In the genomic region with DNA sequence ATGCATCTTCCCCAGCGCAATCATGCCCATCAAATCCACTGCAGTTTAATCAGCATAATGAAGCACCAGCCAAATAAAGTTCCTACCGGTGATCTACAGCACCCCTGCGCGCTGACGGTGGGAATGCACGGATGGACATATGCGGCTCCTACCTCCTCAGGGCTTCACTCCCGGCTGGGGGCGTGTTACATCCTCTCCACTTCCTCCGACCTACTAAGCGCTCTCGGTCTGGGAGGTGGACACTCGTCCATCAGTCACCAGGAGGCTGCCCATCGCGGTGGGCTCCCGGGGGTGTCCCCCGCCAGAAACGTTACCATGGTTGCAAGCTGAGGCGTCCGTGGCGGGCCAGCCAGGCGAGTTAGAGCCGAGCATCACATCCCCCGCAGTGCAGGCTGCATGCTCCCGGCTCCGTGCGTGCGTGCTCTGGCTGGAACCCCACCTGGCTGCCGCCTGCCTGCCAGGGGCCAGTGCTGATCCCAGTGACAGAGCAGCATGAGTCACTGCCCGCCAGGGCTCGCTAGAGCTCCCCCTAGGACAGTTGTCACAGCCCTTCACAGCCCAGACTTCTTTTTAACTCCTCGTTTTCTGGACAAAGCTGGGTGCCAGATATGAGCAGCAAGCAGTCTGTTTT, we compare ENCODE assay signal across 1 cellular context.
TF ChIP-seq lines count a peak whose summit lies in the region.

No MANE protein-coding gene starts in this region.

TF ChIP-seq in HEK293, 187 proteins besides CTCF, POLR2A, EP300 and RAD21 (continued from another document and continues in another):
- TF ChIP-seq, protein P1, sequence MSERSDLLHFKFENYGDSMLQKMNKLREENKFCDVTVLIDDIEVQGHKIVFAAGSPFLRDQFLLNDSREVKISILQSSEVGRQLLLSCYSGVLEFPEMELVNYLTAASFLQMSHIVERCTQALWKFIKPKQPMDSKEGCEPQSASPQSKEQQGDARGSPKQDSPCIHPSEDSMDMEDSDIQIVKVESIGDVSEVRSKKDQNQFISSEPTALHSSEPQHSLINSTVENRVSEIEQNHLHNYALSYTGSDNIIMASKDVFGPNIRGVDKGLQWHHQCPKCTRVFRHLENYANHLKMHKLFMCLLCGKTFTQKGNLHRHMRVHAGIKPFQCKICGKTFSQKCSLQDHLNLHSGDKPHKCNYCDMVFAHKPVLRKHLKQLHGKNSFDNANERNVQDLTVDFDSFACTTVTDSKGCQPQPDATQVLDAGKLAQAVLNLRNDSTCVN (tag by site-specific recombination; optimal IDR thresholded peaks at IDR 0.05), result no peak
- TF ChIP-seq ZXDB (tag by site-specific recombination; IDR thresholded peaks at IDR 0.05) (no peak), ZFP41 (tag by site-specific recombination; IDR thresholded peaks at IDR 0.05; ENCODE audit: borderline replicate concordance) (no peak), ZNF37A (tag by site-specific recombination; IDR thresholded peaks at IDR 0.05) (no peak), ZNF561 (tag by site-specific recombination; IDR thresholded peaks at IDR 0.05; ENCODE audit: borderline replicate concordance) (peak; percentile 59; the same call in 1 of the 2 replicates), ZNF112 (tag by site-specific recombination; IDR thresholded peaks at IDR 0.05) (no peak), ZNF654 (tag by site-specific recombination; IDR thresholded peaks at IDR 0.05; ENCODE audit: low read depth) (peak; percentile 31), ZNF274 (IDR thresholded peaks at IDR 0.05; ENCODE audit: low read length) (no peak), ZNF274 (tag by site-specific recombination; IDR thresholded peaks at IDR 0.05; ENCODE audit: borderline replicate concordance) (no peak), ZNF48 (tag by site-specific recombination; IDR thresholded peaks at IDR 0.05) (no peak), ZNF416 (tag by site-specific recombination; IDR thresholded peaks at IDR 0.05) (no peak), ZNF175 (tag by site-specific recombination; IDR thresholded peaks at IDR 0.05) (no peak), TCF7L2 (IDR thresholded peaks at IDR 0.05; ENCODE audit: borderline replicate concordance, low read depth, low read length) (no peak), YY1 (tag by site-specific recombination; IDR thresholded peaks at IDR 0.05) (no peak), HOXA7 (CRISPR knock-in tag; IDR thresholded peaks at IDR 0.05; ENCODE audit: borderline replicate concordance) (no peak), ZNF76 (tag by site-specific recombination; IDR thresholded peaks at IDR 0.05; ENCODE audit: borderline replicate concordance, low read depth) (no peak), ZNF792 (tag by site-specific recombination; IDR thresholded peaks at IDR 0.05) (no peak), ZNF776 (tag by site-specific recombination; IDR thresholded peaks at IDR 0.05; ENCODE audit: borderline replicate concordance) (no peak), MYNN (tag by site-specific recombination; IDR thresholded peaks at IDR 0.05; ENCODE audit: borderline replicate concordance) (no peak), ZNF626 (tag by site-specific recombination; IDR thresholded peaks at IDR 0.05) (no peak), SP2 (tag by site-specific recombination; IDR thresholded peaks at IDR 0.05) (no peak), ZNF660 (tag by site-specific recombination; IDR thresholded peaks at IDR 0.05) (peak; percentile 94), ZNF184 (tag by site-specific recombination; IDR thresholded peaks at IDR 0.05) (no peak), GLIS1 (tag by site-specific recombination; IDR thresholded peaks at IDR 0.05) (peak; percentile 91)
- TF ChIP-seq, protein P2, sequence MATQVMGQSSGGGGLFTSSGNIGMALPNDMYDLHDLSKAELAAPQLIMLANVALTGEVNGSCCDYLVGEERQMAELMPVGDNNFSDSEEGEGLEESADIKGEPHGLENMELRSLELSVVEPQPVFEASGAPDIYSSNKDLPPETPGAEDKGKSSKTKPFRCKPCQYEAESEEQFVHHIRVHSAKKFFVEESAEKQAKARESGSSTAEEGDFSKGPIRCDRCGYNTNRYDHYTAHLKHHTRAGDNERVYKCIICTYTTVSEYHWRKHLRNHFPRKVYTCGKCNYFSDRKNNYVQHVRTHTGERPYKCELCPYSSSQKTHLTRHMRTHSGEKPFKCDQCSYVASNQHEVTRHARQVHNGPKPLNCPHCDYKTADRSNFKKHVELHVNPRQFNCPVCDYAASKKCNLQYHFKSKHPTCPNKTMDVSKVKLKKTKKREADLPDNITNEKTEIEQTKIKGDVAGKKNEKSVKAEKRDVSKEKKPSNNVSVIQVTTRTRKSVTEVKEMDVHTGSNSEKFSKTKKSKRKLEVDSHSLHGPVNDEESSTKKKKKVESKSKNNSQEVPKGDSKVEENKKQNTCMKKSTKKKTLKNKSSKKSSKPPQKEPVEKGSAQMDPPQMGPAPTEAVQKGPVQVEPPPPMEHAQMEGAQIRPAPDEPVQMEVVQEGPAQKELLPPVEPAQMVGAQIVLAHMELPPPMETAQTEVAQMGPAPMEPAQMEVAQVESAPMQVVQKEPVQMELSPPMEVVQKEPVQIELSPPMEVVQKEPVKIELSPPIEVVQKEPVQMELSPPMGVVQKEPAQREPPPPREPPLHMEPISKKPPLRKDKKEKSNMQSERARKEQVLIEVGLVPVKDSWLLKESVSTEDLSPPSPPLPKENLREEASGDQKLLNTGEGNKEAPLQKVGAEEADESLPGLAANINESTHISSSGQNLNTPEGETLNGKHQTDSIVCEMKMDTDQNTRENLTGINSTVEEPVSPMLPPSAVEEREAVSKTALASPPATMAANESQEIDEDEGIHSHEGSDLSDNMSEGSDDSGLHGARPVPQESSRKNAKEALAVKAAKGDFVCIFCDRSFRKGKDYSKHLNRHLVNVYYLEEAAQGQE (tag by site-specific recombination; IDR thresholded peaks at IDR 0.05), result no peak
- TF ChIP-seq, protein P3, sequence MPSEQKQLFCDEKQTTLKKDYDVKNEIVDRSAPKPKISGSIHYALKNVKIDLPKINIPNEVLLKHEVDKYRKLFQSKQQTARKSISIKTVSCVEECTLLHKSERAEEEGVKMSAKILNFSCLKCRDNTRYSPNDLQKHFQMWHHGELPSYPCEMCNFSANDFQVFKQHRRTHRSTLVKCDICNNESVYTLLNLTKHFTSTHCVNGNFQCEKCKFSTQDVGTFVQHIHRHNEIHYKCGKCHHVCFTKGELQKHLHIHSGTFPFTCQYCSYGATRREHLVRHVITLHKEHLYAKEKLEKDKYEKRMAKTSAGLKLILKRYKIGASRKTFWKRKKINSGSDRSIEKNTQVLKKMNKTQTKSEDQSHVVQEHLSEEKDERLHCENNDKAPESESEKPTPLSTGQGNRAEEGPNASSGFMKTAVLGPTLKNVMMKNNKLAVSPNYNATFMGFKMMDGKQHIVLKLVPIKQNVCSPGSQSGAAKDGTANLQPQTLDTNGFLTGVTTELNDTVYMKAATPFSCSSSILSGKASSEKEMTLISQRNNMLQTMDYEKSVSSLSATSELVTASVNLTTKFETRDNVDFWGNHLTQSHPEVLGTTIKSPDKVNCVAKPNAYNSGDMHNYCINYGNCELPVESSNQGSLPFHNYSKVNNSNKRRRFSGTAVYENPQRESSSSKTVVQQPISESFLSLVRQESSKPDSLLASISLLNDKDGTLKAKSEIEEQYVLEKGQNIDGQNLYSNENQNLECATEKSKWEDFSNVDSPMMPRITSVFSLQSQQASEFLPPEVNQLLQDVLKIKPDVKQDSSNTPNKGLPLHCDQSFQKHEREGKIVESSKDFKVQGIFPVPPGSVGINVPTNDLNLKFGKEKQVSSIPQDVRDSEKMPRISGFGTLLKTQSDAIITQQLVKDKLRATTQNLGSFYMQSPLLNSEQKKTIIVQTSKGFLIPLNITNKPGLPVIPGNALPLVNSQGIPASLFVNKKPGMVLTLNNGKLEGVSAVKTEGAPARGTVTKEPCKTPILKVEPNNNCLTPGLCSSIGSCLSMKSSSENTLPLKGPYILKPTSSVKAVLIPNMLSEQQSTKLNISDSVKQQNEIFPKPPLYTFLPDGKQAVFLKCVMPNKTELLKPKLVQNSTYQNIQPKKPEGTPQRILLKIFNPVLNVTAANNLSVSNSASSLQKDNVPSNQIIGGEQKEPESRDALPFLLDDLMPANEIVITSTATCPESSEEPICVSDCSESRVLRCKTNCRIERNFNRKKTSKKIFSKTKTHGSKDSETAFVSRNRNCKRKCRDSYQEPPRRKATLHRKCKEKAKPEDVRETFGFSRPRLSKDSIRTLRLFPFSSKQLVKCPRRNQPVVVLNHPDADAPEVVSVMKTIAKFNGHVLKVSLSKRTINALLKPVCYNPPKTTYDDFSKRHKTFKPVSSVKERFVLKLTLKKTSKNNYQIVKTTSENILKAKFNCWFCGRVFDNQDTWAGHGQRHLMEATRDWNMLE (tag by site-specific recombination; conservative IDR thresholded peaks at IDR 0.05; ENCODE audit: low read depth), result no peak
- TF ChIP-seq, protein P4, sequence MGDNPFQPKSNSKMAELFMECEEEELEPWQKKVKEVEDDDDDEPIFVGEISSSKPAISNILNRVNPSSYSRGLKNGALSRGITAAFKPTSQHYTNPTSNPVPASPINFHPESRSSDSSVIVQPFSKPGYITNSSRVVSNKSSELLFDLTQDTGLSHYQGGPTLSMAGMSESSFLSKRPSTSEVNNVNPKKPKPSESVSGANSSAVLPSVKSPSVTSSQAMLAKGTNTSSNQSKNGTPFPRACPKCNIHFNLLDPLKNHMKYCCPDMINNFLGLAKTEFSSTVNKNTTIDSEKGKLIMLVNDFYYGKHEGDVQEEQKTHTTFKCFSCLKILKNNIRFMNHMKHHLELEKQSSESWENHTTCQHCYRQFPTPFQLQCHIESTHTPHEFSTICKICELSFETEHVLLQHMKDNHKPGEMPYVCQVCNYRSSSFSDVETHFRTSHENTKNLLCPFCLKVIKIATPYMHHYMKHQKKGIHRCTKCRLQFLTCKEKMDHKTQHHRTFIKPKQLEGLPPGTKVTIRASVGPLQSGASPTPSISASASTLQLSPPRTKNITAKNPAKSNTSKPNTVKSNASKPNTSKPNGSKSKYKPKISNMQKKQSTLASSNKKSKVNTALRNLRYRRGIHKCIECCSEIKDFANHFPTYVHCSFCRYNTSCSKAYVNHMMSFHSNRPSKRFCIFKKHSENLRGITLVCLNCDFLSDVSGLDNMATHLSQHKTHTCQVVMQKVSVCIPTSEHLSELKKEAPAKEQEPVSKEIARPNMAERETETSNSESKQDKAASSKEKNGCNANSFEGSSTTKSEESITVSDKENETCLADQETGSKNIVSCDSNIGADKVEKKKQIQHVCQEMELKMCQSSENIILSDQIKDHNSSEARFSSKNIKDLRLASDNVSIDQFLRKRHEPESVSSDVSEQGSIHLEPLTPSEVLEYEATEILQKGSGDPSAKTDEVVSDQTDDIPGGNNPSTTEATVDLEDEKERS (tag by site-specific recombination; IDR thresholded peaks at IDR 0.05), result no peak
- TF ChIP-seq, protein P5, sequence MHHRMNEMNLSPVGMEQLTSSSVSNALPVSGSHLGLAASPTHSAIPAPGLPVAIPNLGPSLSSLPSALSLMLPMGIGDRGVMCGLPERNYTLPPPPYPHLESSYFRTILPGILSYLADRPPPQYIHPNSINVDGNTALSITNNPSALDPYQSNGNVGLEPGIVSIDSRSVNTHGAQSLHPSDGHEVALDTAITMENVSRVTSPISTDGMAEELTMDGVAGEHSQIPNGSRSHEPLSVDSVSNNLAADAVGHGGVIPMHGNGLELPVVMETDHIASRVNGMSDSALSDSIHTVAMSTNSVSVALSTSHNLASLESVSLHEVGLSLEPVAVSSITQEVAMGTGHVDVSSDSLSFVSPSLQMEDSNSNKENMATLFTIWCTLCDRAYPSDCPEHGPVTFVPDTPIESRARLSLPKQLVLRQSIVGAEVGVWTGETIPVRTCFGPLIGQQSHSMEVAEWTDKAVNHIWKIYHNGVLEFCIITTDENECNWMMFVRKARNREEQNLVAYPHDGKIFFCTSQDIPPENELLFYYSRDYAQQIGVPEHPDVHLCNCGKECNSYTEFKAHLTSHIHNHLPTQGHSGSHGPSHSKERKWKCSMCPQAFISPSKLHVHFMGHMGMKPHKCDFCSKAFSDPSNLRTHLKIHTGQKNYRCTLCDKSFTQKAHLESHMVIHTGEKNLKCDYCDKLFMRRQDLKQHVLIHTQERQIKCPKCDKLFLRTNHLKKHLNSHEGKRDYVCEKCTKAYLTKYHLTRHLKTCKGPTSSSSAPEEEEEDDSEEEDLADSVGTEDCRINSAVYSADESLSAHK (tag by site-specific recombination; IDR thresholded peaks at IDR 0.05), result no peak
- TF ChIP-seq, protein P6, sequence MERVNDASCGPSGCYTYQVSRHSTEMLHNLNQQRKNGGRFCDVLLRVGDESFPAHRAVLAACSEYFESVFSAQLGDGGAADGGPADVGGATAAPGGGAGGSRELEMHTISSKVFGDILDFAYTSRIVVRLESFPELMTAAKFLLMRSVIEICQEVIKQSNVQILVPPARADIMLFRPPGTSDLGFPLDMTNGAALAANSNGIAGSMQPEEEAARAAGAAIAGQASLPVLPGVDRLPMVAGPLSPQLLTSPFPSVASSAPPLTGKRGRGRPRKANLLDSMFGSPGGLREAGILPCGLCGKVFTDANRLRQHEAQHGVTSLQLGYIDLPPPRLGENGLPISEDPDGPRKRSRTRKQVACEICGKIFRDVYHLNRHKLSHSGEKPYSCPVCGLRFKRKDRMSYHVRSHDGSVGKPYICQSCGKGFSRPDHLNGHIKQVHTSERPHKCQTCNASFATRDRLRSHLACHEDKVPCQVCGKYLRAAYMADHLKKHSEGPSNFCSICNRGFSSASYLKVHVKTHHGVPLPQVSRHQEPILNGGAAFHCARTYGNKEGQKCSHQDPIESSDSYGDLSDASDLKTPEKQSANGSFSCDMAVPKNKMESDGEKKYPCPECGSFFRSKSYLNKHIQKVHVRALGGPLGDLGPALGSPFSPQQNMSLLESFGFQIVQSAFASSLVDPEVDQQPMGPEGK (tag by site-specific recombination; IDR thresholded peaks at IDR 0.05), result 0 out of 2 replicates have a peak, but pooled peaks have one; percentile 18
- TF ChIP-seq, protein P7, sequence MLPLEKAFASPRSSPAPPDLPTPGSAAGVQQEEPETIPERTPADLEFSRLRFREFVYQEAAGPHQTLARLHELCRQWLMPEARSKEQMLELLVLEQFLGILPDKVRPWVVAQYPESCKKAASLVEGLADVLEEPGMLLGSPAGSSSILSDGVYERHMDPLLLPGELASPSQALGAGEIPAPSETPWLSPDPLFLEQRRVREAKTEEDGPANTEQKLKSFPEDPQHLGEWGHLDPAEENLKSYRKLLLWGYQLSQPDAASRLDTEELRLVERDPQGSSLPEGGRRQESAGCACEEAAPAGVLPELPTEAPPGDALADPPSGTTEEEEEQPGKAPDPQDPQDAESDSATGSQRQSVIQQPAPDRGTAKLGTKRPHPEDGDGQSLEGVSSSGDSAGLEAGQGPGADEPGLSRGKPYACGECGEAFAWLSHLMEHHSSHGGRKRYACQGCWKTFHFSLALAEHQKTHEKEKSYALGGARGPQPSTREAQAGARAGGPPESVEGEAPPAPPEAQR (tag by site-specific recombination; IDR thresholded peaks at IDR 0.05), result no peak
- TF ChIP-seq, protein P8, sequence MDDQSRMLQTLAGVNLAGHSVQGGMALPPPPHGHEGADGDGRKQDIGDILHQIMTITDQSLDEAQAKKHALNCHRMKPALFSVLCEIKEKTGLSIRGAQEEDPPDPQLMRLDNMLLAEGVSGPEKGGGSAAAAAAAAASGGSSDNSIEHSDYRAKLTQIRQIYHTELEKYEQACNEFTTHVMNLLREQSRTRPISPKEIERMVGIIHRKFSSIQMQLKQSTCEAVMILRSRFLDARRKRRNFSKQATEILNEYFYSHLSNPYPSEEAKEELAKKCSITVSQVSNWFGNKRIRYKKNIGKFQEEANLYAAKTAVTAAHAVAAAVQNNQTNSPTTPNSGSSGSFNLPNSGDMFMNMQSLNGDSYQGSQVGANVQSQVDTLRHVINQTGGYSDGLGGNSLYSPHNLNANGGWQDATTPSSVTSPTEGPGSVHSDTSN (CRISPR knock-in tag; IDR thresholded peaks at IDR 0.05), result no peak
